ENCODE assay signal across 15 cellular contexts in the genomic region with DNA sequence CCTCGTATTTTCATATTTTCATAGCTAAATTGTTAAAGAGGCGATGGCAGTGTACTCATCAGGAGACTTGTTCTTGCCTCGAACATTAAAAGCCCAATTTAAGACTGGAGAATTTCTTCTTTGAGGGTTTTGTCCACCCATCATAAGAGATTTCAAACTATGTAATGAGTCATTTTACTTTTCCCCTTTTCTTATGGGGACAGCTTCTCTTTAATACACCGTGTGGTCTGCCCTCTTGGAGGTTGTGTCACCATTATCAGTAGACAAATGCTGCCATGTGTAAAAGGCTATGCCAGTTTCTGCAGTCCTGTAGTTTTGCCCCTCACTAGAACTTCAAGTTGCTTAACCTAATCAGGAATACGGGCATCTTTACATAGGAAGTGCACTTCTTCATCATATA. TPM values are rescaled to one million over a fixed set of nuclear protein-coding genes. Genes with fewer than 3 reads are reported as not detected.
DNase-seq lines count a peak whose midpoint lies in the region; ATAC-seq and TF ChIP-seq lines count a peak whose summit lies in the region.
"Had no signal": no experiment of that assay in that cellular context is flagged by ENCODE, and none has a peak within 500 bp of the region (broad histone marks: within the 10 kb centered on the region; RNA-seq: fewer than 3 reads in every experiment).

No MANE protein-coding gene starts in this region.

- H3K36me3 Mint-ChIP-seq in T-cell, result peaks cover 56% of the 10 kb centered on the region

- H3K9me3 ChIP-seq in heart left ventricle, result no peaks in the 10 kb centered on the region
- no peaks in the 10 kb centered on the region for H3K9me3 ChIP-seq in right cardiac atrium (ENCODE audit: control insufficient read depth, low read length)
- H3K9me3 ChIP-seq in esophagus squamous epithelium, result no peaks in the 10 kb centered on the region
- no peaks in the 10 kb centered on the region for H3K9me3 ChIP-seq in transverse colon
- H3K9me3 ChIP-seq in tibial artery, result no peaks in the 10 kb centered on the region
- H3K9me3 ChIP-seq: gastroesophageal sphincter had no signal

- no peak for ATAC-seq in heart left ventricle
- ATAC-seq in right cardiac atrium, result no peak
- ATAC-seq in T-cell (replicated peaks in 1 of 4), result no peak
- no peak for ATAC-seq in GM18520 (IDR thresholded peaks at IDR 0.05; ENCODE audit: unreplicated experiment)
- ATAC-seq in GM21576 (IDR thresholded peaks at IDR 0.05; ENCODE audit: unreplicated experiment), result no peak
- ATAC-seq: gastroesophageal sphincter had no signal

- H3K27ac ChIP-seq in heart left ventricle (peak overlapping the region in 7 of 12 donors; percentile 0 to 92 (median 15)), right cardiac atrium (ENCODE audit: low read length) (no peak overlapping the region), esophagus squamous epithelium (peak overlapping the region in 3 of 4 donors; percentile 19 to 33 (median 32)), transverse colon (peak overlapping the region in 3 of 4 donors; percentile 38 to 66 (median 39)), tibial artery (no peak overlapping the region)

- intact Hi-C loops in heart left ventricle (cut with DNase I) (loop anchor here in 1 of 10 donors (5.0 kb wide), 1 partner anchor 336 kb away; no protein-coding TSS in a partner anchor), right cardiac atrium (cut with DNase I) (no loop called here), esophagus squamous epithelium (cut with DNase I) (no loop called here), transverse colon (cut with DNase I; ENCODE audit: low total_unique reads) (no loop called here), tibial artery (cut with DNase I; ENCODE audit: low total_unique reads) (no loop called here)

- no peaks in the 10 kb centered on the region for H3K9me3 Mint-ChIP-seq in T-cell

- 79 to 90% (median 87%) methylated on average over 5 of the region's 5 CpGs for WGBS in heart left ventricle, 4 donors
- 88% methylated on average over 5 of the region's 5 CpGs for WGBS in right cardiac atrium
- WGBS in esophagus squamous epithelium, 2 donors, result 67 to 76% methylated on average over 5 of the region's 5 CpGs
- WGBS in transverse colon (ENCODE audit: low coverage in 1 of 2), 2 donors, result 81 to 83% methylated on average over 5 of the region's 5 CpGs

- H3K27ac Mint-ChIP-seq in T-cell, result peak overlapping the region; percentile 93

- POLR2A ChIA-PET in T-cell (lab: Charles Lee), result interaction anchor here (0.6 to 1.2 kb wide), 4 partner anchors 32 to 956 kb away, joined by 3 to 17 read pairs (median 8); no protein-coding TSS in a partner anchor

- H3K27me3 Mint-ChIP-seq in T-cell, result no peaks in the 10 kb centered on the region

- TF ChIP-seq POLR2A in heart left ventricle (IDR thresholded peaks at IDR 0.05) (no peak), esophagus squamous epithelium (IDR thresholded peaks at IDR 0.05) (no peak), transverse colon (IDR thresholded peaks at IDR 0.05) (no peak)

- peaks cover 0 to 59% (median 8%) of the 10 kb centered on the region in 9 donors for H3K36me3 ChIP-seq in heart left ventricle
- peaks cover 0 to 8% (median 0%) of the 10 kb centered on the region in 3 donors for H3K36me3 ChIP-seq in esophagus squamous epithelium
- no peaks in the 10 kb centered on the region for H3K36me3 ChIP-seq in transverse colon
- peaks cover 0 to 20% (median 13%) of the 10 kb centered on the region in 3 donors for H3K36me3 ChIP-seq in tibial artery

- no peaks in the 10 kb centered on the region for H3K27me3 ChIP-seq in heart left ventricle
- H3K27me3 ChIP-seq in right cardiac atrium (ENCODE audit: control insufficient read depth, insufficient read depth), result no peaks in the 10 kb centered on the region
- H3K27me3 ChIP-seq in esophagus squamous epithelium, result no peaks in the 10 kb centered on the region
- H3K27me3 ChIP-seq in transverse colon, result no peaks in the 10 kb centered on the region
- H3K27me3 ChIP-seq in tibial artery, result no peaks in the 10 kb centered on the region
- H3K27me3 ChIP-seq: gastroesophageal sphincter had no signal

- DNase-seq in heart left ventricle, result no peak
- no peak for DNase-seq in right cardiac atrium
- no peak for DNase-seq in T-cell
- no peak for DNase-seq in esophagus squamous epithelium (lab: John Stamatoyannopoulos, UW)
- DNase-seq in transverse colon, result no peak
- DNase-seq in tibial artery, result no peak
- DNase-seq: activated CD4-positive, CD25-positive, alpha-beta regulatory T cell; amniotic stem cell; C1 segment of cervical spinal cord; NCI-H524; nucleus accumbens; SIG-M5 had no signal

- H3K4me1 ChIP-seq in heart left ventricle, result peaks cover 10 to 100% (median 85%) of the 10 kb centered on the region in 12 donors
- peaks cover 22% of the 10 kb centered on the region for H3K4me1 ChIP-seq in right cardiac atrium (ENCODE audit: control insufficient read depth, insufficient read depth, low read length)
- peaks cover 16 to 99% (median 70%) of the 10 kb centered on the region in 3 donors for H3K4me1 ChIP-seq in esophagus squamous epithelium
- peaks cover 24 to 95% (median 43%) of the 10 kb centered on the region in 4 donors for H3K4me1 ChIP-seq in transverse colon
- H3K4me1 ChIP-seq in tibial artery, result peaks cover 0 to 97% (median 47%) of the 10 kb centered on the region in 4 donors

- H3K4me1 Mint-ChIP-seq in T-cell, result peaks cover 94 to 96% (median 95%) of the 10 kb centered on the region in 3 donors

- peak overlapping the region; percentile 47 to 97 (median 61) for H3K4me3 Mint-ChIP-seq in T-cell

- H3K4me3 ChIP-seq in heart left ventricle, result no peak overlapping the region
- no peak overlapping the region for H3K4me3 ChIP-seq in right cardiac atrium (ENCODE audit: low read length)
- H3K4me3 ChIP-seq in esophagus squamous epithelium, result no peak overlapping the region
- H3K4me3 ChIP-seq in transverse colon, result no peak overlapping the region
- no peak overlapping the region for H3K4me3 ChIP-seq in tibial artery
- H3K4me3 ChIP-seq: gastroesophageal sphincter had no signal

- no peak for TF ChIP-seq EP300 in transverse colon (IDR thresholded peaks at IDR 0.05; ENCODE audit: low read depth)

- CTCF ChIA-PET in T-cell (lab: Charles Lee), result interaction anchor here (0.7 to 0.9 kb wide), 5 partner anchors 35 to 448 kb away, joined by 3 to 9 read pairs (median 6); no protein-coding TSS in a partner anchor

- TF ChIP-seq CTCF in heart left ventricle (IDR thresholded peaks at IDR 0.05), result no peak
- TF ChIP-seq CTCF in esophagus squamous epithelium (IDR thresholded peaks at IDR 0.05), result no peak
- no peak for TF ChIP-seq CTCF in transverse colon (IDR thresholded peaks at IDR 0.05)
- no peak for TF ChIP-seq CTCF in tibial artery (IDR thresholded peaks at IDR 0.05)

- in situ Hi-C loops in transverse colon (cut with MboI; ENCODE audit: low pct_ligation_motif_present in 1 of 4, low pct_unique_long_range_greater_than_20kb in 1 of 4, low sequenced_read_pairs in 3 of 4), result loop anchor here in 1 of 4 donors (10.0 kb wide), 1 partner anchor 51 kb away; no protein-coding TSS in a partner anchor

RNA-seq across cellular contexts. Expression of gene TGFBR2, which starts 17.0 kb away (rescaled TPM):
- total RNA-seq in heart left ventricle, result 100 to 1,000 TPM in 7 of 9 donors, 10 to 100 TPM in 2; 82.4 to 217 (median 143) TPM
- polyA plus RNA-seq in heart left ventricle, result 100 to 1,000 TPM in 1 of 2 donors, 10 to 100 TPM in 1; 13.8 to 153 TPM
- 100 to 1,000 TPM; 196 to 255 (median 212) TPM for total RNA-seq in right cardiac atrium
- polyA plus RNA-seq in right cardiac atrium, result 77.7 TPM
- 100 to 1,000 TPM; 114 to 145 (median 127) TPM for total RNA-seq in T-cell
- total RNA-seq in esophagus squamous epithelium, result 100 to 1,000 TPM in 1 of 4 donors, 10 to 100 TPM in 3; 10.1 to 114 (median 48.7) TPM
- total RNA-seq in transverse colon, result 100 to 1,000 TPM in 2 of 4 donors, 10 to 100 TPM in 2; 63.2 to 179 (median 98.5) TPM

Comparison
In these comparisons a context has a peak if more than half of its experiments do, and no peak if none do; other contexts are left out.
1. H3K27ac ChIP-seq: peak in heart left ventricle (7 of 12), esophagus squamous epithelium (3 of 4) and transverse colon (3 of 4); none in right cardiac atrium (single experiment) and tibial artery (0 of 2).